ENCODE assay signal across 30 cellular contexts in the genomic region with DNA sequence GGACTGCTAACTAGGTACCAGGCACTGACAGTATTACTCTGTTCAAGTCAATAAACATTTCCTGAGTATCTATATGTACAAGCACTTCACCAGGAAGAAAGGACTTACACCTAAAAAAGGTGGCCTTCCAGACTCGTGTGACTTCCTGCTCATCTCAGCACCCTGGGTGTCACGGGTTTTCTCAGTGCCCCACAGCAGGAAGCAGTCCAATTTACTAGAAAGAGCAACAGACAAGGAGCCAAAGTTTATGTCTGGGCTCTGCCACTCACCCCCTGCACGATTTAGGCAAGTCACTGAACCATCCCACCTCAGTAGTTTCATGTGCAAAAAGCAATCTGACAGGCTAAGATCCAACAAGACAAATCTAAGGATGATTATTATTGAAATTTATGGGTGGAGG.
"Had no signal": no experiment of that assay in that cellular context is flagged by ENCODE, and none has a peak within 500 bp of the region (broad histone marks: within the 10 kb centered on the region; RNA-seq: fewer than 3 reads in every experiment).

No MANE protein-coding gene starts in this region.

- DNase-seq: activated CD4-positive, alpha-beta memory T cell treated with anti-CD3 and anti-CD28 coated beads, Interleukin-2, amount 10 ng/mL, durations not matched to agents 7 days and 5 days; activated CD4-positive, alpha-beta T cell treated with anti-CD3 and anti-CD28 coated beads for 1 hour; activated CD4-positive, alpha-beta T cell treated with anti-CD3 and anti-CD28 coated beads for 48 hours; activated CD4-positive, CD25-positive, alpha-beta regulatory T cell; activated CD8-positive, alpha-beta memory T cell treated with anti-CD3 and anti-CD28 coated beads for 24 hours; activated CD8-positive, alpha-beta memory T cell treated with anti-CD3 and anti-CD28 coated beads, Interleukin-2, amount 10 ng/mL, durations not matched to agents 7 days and 5 days; activated CD8-positive, alpha-beta memory T cell treated with anti-CD3 and anti-CD28 coated beads, Interleukin-2, amount 50 U/mL, for 48 hours; activated effector memory CD4-positive, alpha-beta T cell treated with Interleukin-2 at 50 U/mL for 16 hours; activated naive CD4-positive, alpha-beta T cell treated with anti-CD3 and anti-CD28 coated beads, Interleukin-2, amount 10 ng/mL, durations not matched to agents 7 days and 5 days; activated naive CD8-positive, alpha-beta T cell treated with anti-CD3 and anti-CD28 coated beads, Interleukin-2, amount 50 U/mL, for 24 hours; activated T-cell treated with anti-CD3 and anti-CD28 coated beads, Interleukin-2, amount 50 U/mL, for 48 hours; aorta; brain microvascular endothelial cell; central memory CD4-positive, alpha-beta T cell; NCI-H1048; NCI-H1105 treated with DMSO at 0.1 percent for 48 hours; NCI-H1436; NCI-H1694; NCI-H1930; NCI-H2171; NCI-H2227 treated with DMSO at 0.1 percent for 48 hours; NCI-H446; NCI-H510A treated with DMSO at 0.1 percent for 48 hours; NCI-H526 treated with DMSO at 0.1 percent for 48 hours; SHP77; SJCRH30; T1000; WERI-Rb-1 had no signal

- H3K27me3 ChIP-seq: brain microvascular endothelial cell, MG63, SJCRH30 had no signal

- H3K4me3 ChIP-seq: MG63, SJCRH30, SK-N-MC had no signal

- H3K9me3 ChIP-seq: MG63, SJCRH30 had no signal

- H3K4me1 ChIP-seq: SJCRH30 had no signal

- H3K36me3 ChIP-seq: brain microvascular endothelial cell, MG63, SJCRH30, WERI-Rb-1 had no signal

- H3K27ac ChIP-seq: brain microvascular endothelial cell, SJCRH30, SK-N-MC, WERI-Rb-1 had no signal
